In genomic region chrX:9942086-9942485, GRCh38 we compare ENCODE assay signal across 10 cellular contexts. TPM values are rescaled to one million over a fixed set of nuclear protein-coding genes. Genes with fewer than 3 reads are reported as not detected.
DNase-seq lines count a peak whose midpoint lies in the region; ATAC-seq and TF ChIP-seq lines count a peak whose summit lies in the region.
"Had no signal": no experiment of that assay in that cellular context is flagged by ENCODE, and none has a peak within 500 bp of the region (broad histone marks: within the 10 kb centered on the region; RNA-seq: fewer than 3 reads in every experiment).

No MANE protein-coding gene starts in this region.

- H3K9me3 ChIP-seq in HAP-1 (no peaks in the 10 kb centered on the region), H9 (ENCODE audit: control insufficient read depth, low read depth, low read length) (no peaks in the 10 kb centered on the region)

- no peak overlapping the region for H2BK12ac ChIP-seq in H9 (ENCODE audit: insufficient read length, low read depth, low read length)

- H3K36me3 Mint-ChIP-seq in activated B cell treated with CpG ODN at 0.5 μM for 24 hours (ENCODE audit: low read depth) (no peaks in the 10 kb centered on the region), natural killer cell (no peaks in the 10 kb centered on the region), H9 (ENCODE audit: insufficient read depth in 1 of 3, low read depth in 3 of 3) (peaks cover 52 to 67% (median 65%) of the 10 kb centered on the region in 3 experiments)

- no peak overlapping the region for H2BK20ac ChIP-seq in H9 (ENCODE audit: low read depth, low read length, poor library complexity, severe bottlenecking)

- no peaks in the 10 kb centered on the region for H3K79me2 ChIP-seq in H9 (ENCODE audit: insufficient read depth, low read length)

- H3K18ac ChIP-seq in H9 (ENCODE audit: insufficient read length, low read depth, low read length), result no peak overlapping the region

- H3K23ac ChIP-seq in H9 (ENCODE audit: insufficient read length, low read depth, low read length), result no peak overlapping the region

- H3K4me1 Mint-ChIP-seq in activated B cell treated with CpG ODN at 0.5 μM for 24 hours (peaks cover 29% of the 10 kb centered on the region), natural killer cell (peaks cover 11 to 13% of the 10 kb centered on the region in 2 donors), H9 (no peaks in the 10 kb centered on the region)

- no peak overlapping the region for H2BK120ac ChIP-seq in H9 (ENCODE audit: low read depth, low read length, poor library complexity, severe bottlenecking)

- ATAC-seq in GM18505 (IDR thresholded peaks at IDR 0.05; ENCODE audit: unreplicated experiment) (peak; percentile 94), HG02870 (IDR thresholded peaks at IDR 0.05; ENCODE audit: unreplicated experiment) (peak; percentile 90), activated B cell treated with CpG ODN at 0.5 μM for 24 hours (ENCODE audit: low read depth) (peak; percentile 84), natural killer cell (peak; percentile 79 to 93 (median 91))

- TF ChIP-seq POLR2A in GM18505 (IDR thresholded peaks at IDR 0.05; ENCODE audit: borderline replicate concordance, extremely low read depth, insufficient read depth, insufficient read length), result no peak

- H3K27me3 ChIP-seq in HAP-1 (ENCODE audit: low read depth), result no peaks in the 10 kb centered on the region
- H3K27me3 ChIP-seq in H9 (ENCODE audit: insufficient read depth, low read length), result no peaks in the 10 kb centered on the region

- POLR2A ChIA-PET in activated B cell treated with CpG ODN at 0.5 μM for 24 hours (lab: Charles Lee), result interaction anchor here (0.7 to 1.5 kb wide), 5 partner anchors 11 to 965 kb away, joined by 3 to 8 read pairs (median 6); no protein-coding TSS in a partner anchor

- H3K9ac ChIP-seq in H9 (ENCODE audit: extremely low read depth, insufficient read length, low read length), result no peak overlapping the region

- H4K91ac ChIP-seq in H9 (ENCODE audit: insufficient read length, low read depth, low read length), result no peak overlapping the region

- H3K27ac Mint-ChIP-seq in activated B cell treated with CpG ODN at 0.5 μM for 24 hours, result peak overlapping the region; percentile 25
- peak overlapping the region in 1 of 2 donors; percentile 21 for H3K27ac Mint-ChIP-seq in natural killer cell
- no peak overlapping the region for H3K27ac Mint-ChIP-seq in H9

- H3K56ac ChIP-seq in H9 (ENCODE audit: insufficient read length, low read depth, low read length), result no peak overlapping the region

- H3K23me2 ChIP-seq in H9 (ENCODE audit: insufficient read length, low read depth, low read length, poor library complexity, severe bottlenecking), result no peaks in the 10 kb centered on the region

- intact Hi-C loops in activated B cell treated with CpG ODN at 0.5 μM for 24 hours (cut with micrococcal nuclease), result loop anchor here (1.0 to 5.0 kb wide), 5 partner anchors 11 to 177 kb away; no protein-coding TSS in a partner anchor
- intact Hi-C loops in natural killer cell (cut with micrococcal nuclease), result no loop called here

- no peak overlapping the region for H3K27ac ChIP-seq in H9 (ENCODE audit: insufficient read length, low read depth, low read length)

- no peak overlapping the region for H2AFZ ChIP-seq in H9 (ENCODE audit: low read length)

- in situ Hi-C loops in HAP-1 (cut with MboI; ENCODE audit: low sequenced_read_pairs), result no loop called here

- TF ChIP-seq CTCF in activated B cell treated with CpG ODN at 0.5 μM for 24 hours (IDR thresholded peaks at IDR 0.05) (no peak), natural killer cell (IDR thresholded peaks at IDR 0.05) (no peak), H9 (conservative IDR thresholded peaks at IDR 0.05) (no peak)

- H3K4me1 ChIP-seq in HAP-1 (no peaks in the 10 kb centered on the region), H9 (ENCODE audit: insufficient read depth, low read length) (no peaks in the 10 kb centered on the region)

- H3K4me3 ChIP-seq in HAP-1, result no peak overlapping the region

- CTCF ChIA-PET in activated B cell treated with CpG ODN at 0.5 μM for 24 hours (lab: Charles Lee), result interaction anchor here (1.1 to 1.3 kb wide), 2 partner anchors 170 to 177 kb away, joined by 3 to 5 read pairs; no protein-coding TSS in a partner anchor

- no peak overlapping the region for H2BK5ac ChIP-seq in H9 (ENCODE audit: insufficient read length, low read length)

- H3K4me3 Mint-ChIP-seq in activated B cell treated with CpG ODN at 0.5 μM for 24 hours, result peak overlapping the region; percentile 56
- peak overlapping the region; percentile 58 for H3K4me3 Mint-ChIP-seq in natural killer cell
- no peak overlapping the region for H3K4me3 Mint-ChIP-seq in H9

- H4K8ac ChIP-seq in H9 (replicated peaks; ENCODE audit: insufficient read length, low read depth, low read length), result no peak overlapping the region

- H3K9me3 Mint-ChIP-seq in activated B cell treated with CpG ODN at 0.5 μM for 24 hours (no peaks in the 10 kb centered on the region), natural killer cell (no peaks in the 10 kb centered on the region), H9 (peaks cover 12 to 55% of the 10 kb centered on the region in 2 experiments)

- no peak overlapping the region for H3K4ac ChIP-seq in H9 (ENCODE audit: low read depth, low read length)

- H3K79me1 ChIP-seq in H9 (ENCODE audit: insufficient read depth, low read depth, low read length, poor library complexity, severe bottlenecking), result no peaks in the 10 kb centered on the region

- H3K36me3 ChIP-seq in HAP-1 (replicated peaks), result no peaks in the 10 kb centered on the region; the same call in 1 of the 2 replicates

- H3T11ph ChIP-seq in H9 (ENCODE audit: low read length), result no peak overlapping the region

- WGBS in H9 (ENCODE audit: extremely low coverage, insufficient read length, low lambda C conversion rate), result no CpG with 5 or more reads among the region's 6 CpGs

- no peak overlapping the region for H3K4me2 ChIP-seq in H9 (ENCODE audit: insufficient read depth, insufficient read length, low read length)

- H2BK15ac ChIP-seq in H9 (ENCODE audit: low read depth, low read length), result no peak overlapping the region

- no peak overlapping the region for H4K5ac ChIP-seq in H9 (ENCODE audit: insufficient read length, low read depth, low read length)

- H4K20me1 ChIP-seq in H9 (ENCODE audit: control insufficient read depth, insufficient read depth, insufficient read length), result no peaks in the 10 kb centered on the region

- peak; percentile 26 for DNase-seq in activated B cell treated with CpG ODN at 0.5 μM for 24 hours
- peak; percentile 18 for DNase-seq in natural killer cell
- DNase-seq in HAP-1 (ENCODE audit: low spot score in 2 of 2), result no peak
- no peak for DNase-seq in H9
- no peak for DNase-seq in NCI-H226
- DNase-seq in ecto neural progenitor cell (ENCODE audit: low spot score), result no peak

- H2AK5ac ChIP-seq in H9 (ENCODE audit: insufficient read length, low read length), result no peak overlapping the region

- no peak overlapping the region for H3K14ac ChIP-seq in H9 (ENCODE audit: insufficient read depth, low read length)

- H3K27me3 Mint-ChIP-seq in activated B cell treated with CpG ODN at 0.5 μM for 24 hours (no peaks in the 10 kb centered on the region), natural killer cell (ENCODE audit: low read depth in 2 of 2) (peaks cover 0 to 3% of the 10 kb centered on the region in 2 donors), H9 (ENCODE audit: low read depth) (no peaks in the 10 kb centered on the region; the same call in 1 of the 2 replicates)

RNA-seq across cellular contexts. Expression of gene CLDN34, which starts 25.1 kb away (rescaled TPM):
- total RNA-seq in activated B cell treated with CpG ODN at 0.5 μM for 24 hours (not detected in 2 replicates), natural killer cell (not detected), H9 (2021) (0.31 and 0.39 TPM in 2 replicates)
- total RNA-seq: dermis microvascular lymphatic vessel endothelial cell, subcutaneous adipose tissue had no signal

Comparison
In these comparisons a context has a peak if more than half of its experiments do, and no peak if none do; other contexts are left out.
1. DNase-seq: peak in activated B cell treated with CpG ODN at 0.5 μM for 24 hours (single experiment) and natural killer cell (single experiment); none in HAP-1 (0 of 2), H9 (single experiment), NCI-H226 (single experiment) and ecto neural progenitor cell (single experiment).
2. H3K4me3 Mint-ChIP-seq: peak in activated B cell treated with CpG ODN at 0.5 μM for 24 hours (single experiment) and natural killer cell (single experiment); none in H9 (0 of 2).
3. Peak in every context shown above with its lines, with median percentiles within 50 percentile points of each other: ATAC-seq.